9 cellular contexts compared by ENCODE assay signal in genomic region chr12:119179335-119180021, GRCh38. TPM values are rescaled to one million over a fixed set of nuclear protein-coding genes. Genes with fewer than 3 reads are reported as not detected.
DNase-seq lines count a peak whose midpoint lies in the region; ATAC-seq and FAIRE-seq lines count a peak whose summit lies in the region.
"Had no signal": no experiment of that assay in that cellular context is flagged by ENCODE, and none has a peak within 500 bp of the region (broad histone marks: within the 10 kb centered on the region; RNA-seq: fewer than 3 reads in every experiment).

No MANE protein-coding gene starts in this region.

- H3K27ac ChIP-seq in epithelial cell of prostate (peak overlapping the region; percentile 39), mucosa of rectum (ENCODE audit: low read depth in 2 of 2, low read length in 2 of 2) (peak overlapping the region; percentile 49 to 77)

- H3K4me3 ChIP-seq in MG63, result peak overlapping the region; percentile 63
- peak overlapping the region; percentile 42 to 63 for H3K4me3 ChIP-seq in mucosa of rectum (ENCODE audit: low read length in 2 of 2)

- no peaks in the 10 kb centered on the region for H3K4me1 ChIP-seq in mucosa of rectum (ENCODE audit: control insufficient read depth in 2 of 2, insufficient read depth in 2 of 2, low read length in 2 of 2)

- H3K9me3 ChIP-seq in MG63, result no peaks in the 10 kb centered on the region
- no peaks in the 10 kb centered on the region for H3K9me3 ChIP-seq in mucosa of rectum (ENCODE audit: control insufficient read depth in 2 of 2, low read length in 2 of 2)

- DNase-seq in A172 (ENCODE audit: low spot score) (peak; percentile 90), MG63 (peak; percentile 39), epithelial cell of prostate (ENCODE audit: low read depth, low spot score) (no peak), HPDE6-E6E7 (ENCODE audit: extremely low spot score) (no peak), frontal cortex (ENCODE audit: low spot score in 2 of 2) (no peak)
- DNase-seq: CD8-positive, alpha-beta T cell had no signal

- peak overlapping the region; percentile 15 to 54 for H3K9ac ChIP-seq in mucosa of rectum (ENCODE audit: low read depth in 1 of 2, low read length in 2 of 2)

- H3K27me3 ChIP-seq in MG63 (no peaks in the 10 kb centered on the region), mucosa of rectum (ENCODE audit: control insufficient read depth in 2 of 2, insufficient read depth in 2 of 2, low read length in 2 of 2) (no peaks in the 10 kb centered on the region)

- H3K36me3 ChIP-seq in MG63 (peaks cover 32% of the 10 kb centered on the region), mucosa of rectum (ENCODE audit: control insufficient read depth in 2 of 2, insufficient read depth in 2 of 2, low read length in 2 of 2) (no peaks in the 10 kb centered on the region)

- ATAC-seq in HG02885 (IDR thresholded peaks at IDR 0.05; ENCODE audit: poor library complexity, unreplicated experiment), result no peak
- no peak for ATAC-seq in GM18517 (IDR thresholded peaks at IDR 0.05; ENCODE audit: unreplicated experiment)
- ATAC-seq: CD8-positive, alpha-beta T cell had no signal

- FAIRE-seq in frontal cortex (lab: Jason Lieb, UNC), result no peak

RNA-seq across cellular contexts. Expression of gene HSPB8, which starts 0.7 kb away (rescaled TPM):
- 39.9 and 46.0 TPM in 2 replicates for total RNA-seq in A172 (2014; rRNA removed; shearing (Covaris generic))
- total RNA-seq in MG63 (2014; rRNA removed; shearing (Covaris generic); ENCODE audit: low replicate concordance), result 18.2 and 22.3 TPM in 2 replicates
- 0.41 TPM for total RNA-seq in frontal cortex
- total RNA-seq: CD8-positive, alpha-beta T cell had no signal

Comparison
In these comparisons a context has a peak if more than half of its experiments do, and no peak if none do; other contexts are left out.
1. DNase-seq: peak in A172 (single experiment) and MG63 (single experiment); none in epithelial cell of prostate (single experiment), HPDE6-E6E7 (single experiment) and frontal cortex (0 of 2).
2. RNA of gene HSPB8, which starts 0.7 kb away (total RNA-seq): 39.9 to 46.0 TPM in A172 and 18.2 to 22.3 TPM in MG63; 0.41 TPM in frontal cortex (single experiment); every median in the first group is over 10 times any median in the second.